10 cellular contexts compared by ENCODE assay signal in genomic region chr6:8080338-8081151, GRCh38. TPM values are rescaled to one million over a fixed set of nuclear protein-coding genes. Genes with fewer than 3 reads are reported as not detected.
DNase-seq lines count a peak whose midpoint lies in the region; ATAC-seq and TF ChIP-seq lines count a peak whose summit lies in the region.
"Had no signal": no experiment of that assay in that cellular context is flagged by ENCODE, and none has a peak within 500 bp of the region (broad histone marks: within the 10 kb centered on the region; RNA-seq: fewer than 3 reads in every experiment).

No MANE protein-coding gene starts in this region.

- no peaks in the 10 kb centered on the region for H3K27me3 ChIP-seq in osteoblast (ENCODE audit: insufficient read depth, low read length)

- peak; percentile 9 for DNase-seq in GF-D8 (lab: John Stamatoyannopoulos, UW)
- peak; percentile 37 for DNase-seq in OCI-M1 (lab: John Stamatoyannopoulos, UW)
- peak; percentile 51 for DNase-seq in epithelial cell of proximal tubule (ENCODE audit: low read depth)
- no peak for DNase-seq in osteoblast (ENCODE audit: insufficient read length, low spot score, missing footprints)
- DNase-seq in NCI-H1436 (lab: John Stamatoyannopoulos, UW), result no peak
- DNase-seq in cerebellar nuclear complex (lab: John Stamatoyannopoulos, UW), result no peak
- DNase-seq in COLO829 (ENCODE audit: low spot score), result no peak
- DNase-seq: left colon, NCI-H446 had no signal

- no peaks in the 10 kb centered on the region for H3K36me3 ChIP-seq in osteoblast (ENCODE audit: insufficient read depth, low read length)

- peaks cover 56% of the 10 kb centered on the region for H3K4me1 ChIP-seq in osteoblast (ENCODE audit: insufficient read depth, low read length)

- H2AFZ ChIP-seq in osteoblast (ENCODE audit: low read length), result no peak overlapping the region

- no peaks in the 10 kb centered on the region for H4K20me1 ChIP-seq in osteoblast (ENCODE audit: insufficient read depth, low read length)

- H3K9me3 ChIP-seq in osteoblast (ENCODE audit: low read depth, low read length), result no peaks in the 10 kb centered on the region

- ATAC-seq in HG02623 (IDR thresholded peaks at IDR 0.05; ENCODE audit: unreplicated experiment), result no peak
- ATAC-seq: left colon had no signal

- H3K27ac ChIP-seq in osteoblast (ENCODE audit: low read depth, low read length), result peak overlapping the region; percentile 55

- peaks cover 3% of the 10 kb centered on the region for H3K79me2 ChIP-seq in osteoblast (ENCODE audit: insufficient read depth, low read length)

- H3K4me2 ChIP-seq in osteoblast (ENCODE audit: insufficient read depth, low read length), result peak overlapping the region; percentile 5

- no peak for TF ChIP-seq CTCF in epithelial cell of proximal tubule (conservative IDR thresholded peaks at IDR 0.05; ENCODE audit: low read depth, low read length)
- TF ChIP-seq CTCF in osteoblast (IDR thresholded peaks at IDR 0.05; ENCODE audit: extremely low read depth, low read depth, low read length), result no peak

- H3K4me3 ChIP-seq in epithelial cell of proximal tubule (ENCODE audit: low read depth, low read length), result no peak overlapping the region
- no peak overlapping the region for H3K4me3 ChIP-seq in osteoblast (ENCODE audit: insufficient read depth, low read length)

RNA-seq across cellular contexts. Expression of gene BLOC1S5, which starts 16.4 kb away (rescaled TPM):
- total RNA-seq in epithelial cell of proximal tubule, result 10.9 and 14.8 TPM in 2 replicates
- 14.1 and 15.3 TPM in 2 replicates for total RNA-seq in osteoblast

RNA-seq across cellular contexts. Expression of gene EEF1E1, which starts 21.8 kb away (rescaled TPM):
- total RNA-seq in epithelial cell of proximal tubule (88.8 and 136 TPM in 2 replicates), osteoblast (25.3 TPM in 2 replicates)

Comparison
In these comparisons a context has a peak if more than half of its experiments do, and no peak if none do; other contexts are left out.
1. DNase-seq: peak in GF-D8 (single experiment), OCI-M1 (single experiment) and epithelial cell of proximal tubule (single experiment); none in osteoblast (single experiment), NCI-H1436 (single experiment), cerebellar nuclear complex (0 of 2) and COLO829 (single experiment).